In genomic region chr10:13787015-13787421, GRCh38 we compare ENCODE assay signal across 8 cellular contexts.
DNase-seq lines count a peak whose midpoint lies in the region; ATAC-seq and TF ChIP-seq lines count a peak whose summit lies in the region.

No MANE protein-coding gene starts in this region.

- TF ChIP-seq POLR2A in gastroesophageal sphincter (IDR thresholded peaks at IDR 0.05): no peak

- intact Hi-C loops in right cardiac atrium (cut with DNase I): loop anchor here (2.0 to 5.0 kb wide), 5 partner anchors 105 to 690 kb away; no protein-coding TSS in a partner anchor

- H3K27ac ChIP-seq in right cardiac atrium (ENCODE audit: low read length) (no peak overlapping the region), gastroesophageal sphincter (peak overlapping the region in 2 of 4 donors; percentile 75 to 79)

- ATAC-seq in GM19397 (IDR thresholded peaks at IDR 0.05; ENCODE audit: unreplicated experiment) (peak; percentile 60), HG03571 (IDR thresholded peaks at IDR 0.05; ENCODE audit: unreplicated experiment) (peak; percentile 64), right cardiac atrium (peak; percentile 7 to 62), gastroesophageal sphincter (no peak)

- 40% methylated on average over 11 of the region's 11 CpGs for WGBS in right cardiac atrium
- WGBS in gastroesophageal sphincter (ENCODE audit: low coverage in 1 of 2), 2 donors: 26 to 59% methylated on average over 9 to 11 of the region's 11 CpGs

- H3K4me1 ChIP-seq in right cardiac atrium (ENCODE audit: control insufficient read depth, insufficient read depth, low read length) (peaks cover 11% of the 10 kb centered on the region), gastroesophageal sphincter (peaks cover 6 to 34% (median 12%) of the 10 kb centered on the region in 3 donors)

- peak; percentile 96 for DNase-seq in A172 (ENCODE audit: low spot score)
- DNase-seq in activated T-cell treated with anti-CD3 and anti-CD28 coated beads for 4 hours: peak; percentile 50
- no peak for DNase-seq in right cardiac atrium
- peak; percentile 42 to 60 (median 59) for DNase-seq in stimulated activated CD4-positive, alpha-beta T cell treated with anti-CD3 and anti-CD28 coated beads, TNF-alpha, amount 100 ng/mL, for 48 hours (ENCODE audit: low read depth in 3 of 3)
- no peak for DNase-seq in mesenteric fat pad (ENCODE audit: low spot score)

- H3K9me3 ChIP-seq in right cardiac atrium (ENCODE audit: control insufficient read depth, low read length) (no peaks in the 10 kb centered on the region), gastroesophageal sphincter (no peaks in the 10 kb centered on the region)

- no peak for TF ChIP-seq CTCF in gastroesophageal sphincter (IDR thresholded peaks at IDR 0.05)

- no peaks in the 10 kb centered on the region for H3K27me3 ChIP-seq in right cardiac atrium (ENCODE audit: control insufficient read depth, insufficient read depth)
- no peaks in the 10 kb centered on the region for H3K27me3 ChIP-seq in gastroesophageal sphincter

- TF ChIP-seq EP300 in gastroesophageal sphincter (IDR thresholded peaks at IDR 0.05): no peak

- H3K36me3 ChIP-seq in gastroesophageal sphincter: peaks cover 0 to 7% of the 10 kb centered on the region in 2 donors

- H3K4me3 ChIP-seq in right cardiac atrium (ENCODE audit: low read length) (no peak overlapping the region), gastroesophageal sphincter (no peak overlapping the region)

Comparison
In these comparisons a context has a peak if more than half of its experiments do, and no peak if none do; other contexts are left out.
1. DNase-seq: peak in A172 (single experiment), activated T-cell treated with anti-CD3 and anti-CD28 coated beads for 4 hours (single experiment) and stimulated activated CD4-positive, alpha-beta T cell treated with anti-CD3 and anti-CD28 coated beads, TNF-alpha, amount 100 ng/mL, for 48 hours (3 of 3); none in right cardiac atrium (0 of 3) and mesenteric fat pad (single experiment).